In genomic region chr5:167819406-167819805, GRCh38 we compare ENCODE assay signal across 14 cellular contexts.
DNase-seq lines count a peak whose midpoint lies in the region; ATAC-seq and TF ChIP-seq lines count a peak whose summit lies in the region.
"Had no signal": no experiment of that assay in that cellular context is flagged by ENCODE, and none has a peak within 500 bp of the region (broad histone marks: within the 10 kb centered on the region; RNA-seq: fewer than 3 reads in every experiment).

No MANE protein-coding gene starts in this region.

- POLR2A ChIA-PET in GM10248 (lab: Yijun Ruan, JAX) = no interaction called here

- intact Hi-C loops in head of caudate nucleus (cut with DNase I) = no loop called here

- ATAC-seq in GM19351 (IDR thresholded peaks at IDR 0.05; ENCODE audit: unreplicated experiment) = peak; percentile 91
- peak; percentile 90 for ATAC-seq in HG02763 (IDR thresholded peaks at IDR 0.05; ENCODE audit: unreplicated experiment)
- peak; percentile 98 for ATAC-seq in HG03457 (IDR thresholded peaks at IDR 0.05; ENCODE audit: unreplicated experiment)
- ATAC-seq: activated naive CD4-positive, alpha-beta T cell treated with anti-CD3 and anti-CD28 coated beads, Interleukin-2, amount 50 U/mL, for 72 hours; T-cell had no signal

- DNase-seq in GM10248 (ENCODE audit: extremely low spot score) (peak; percentile 12), SIG-M5 treated with dmso at 0.1 percent for 504 hours (lab: John Stamatoyannopoulos, UW; ENCODE audit: unreplicated experiment) (no peak), hippocampal formation (lab: John Stamatoyannopoulos, UW) (no peak), NCI-H1436 treated with DMSO at 0.1 percent for 48 hours (lab: John Stamatoyannopoulos, UW) (no peak), head of caudate nucleus (no peak)
- DNase-seq: ACHN; activated CD4-positive, alpha-beta memory T cell treated with anti-CD3 and anti-CD28 coated beads, Interleukin-2, amount 10 ng/mL, durations not matched to agents 7 days and 5 days; dorsolateral prefrontal cortex; NCI-H82; T-cell had no signal

- TF ChIP-seq CTCF in GM10248 (IDR thresholded peaks at IDR 0.05; ENCODE audit: control extremely low read depth, extremely low read depth, low read depth, missing control alignments) = no peak

- CTCF ChIA-PET in GM10248 (lab: Yijun Ruan, JAX) = no interaction called here
